1 cellular context compared by ENCODE assay signal in the genomic region with DNA sequence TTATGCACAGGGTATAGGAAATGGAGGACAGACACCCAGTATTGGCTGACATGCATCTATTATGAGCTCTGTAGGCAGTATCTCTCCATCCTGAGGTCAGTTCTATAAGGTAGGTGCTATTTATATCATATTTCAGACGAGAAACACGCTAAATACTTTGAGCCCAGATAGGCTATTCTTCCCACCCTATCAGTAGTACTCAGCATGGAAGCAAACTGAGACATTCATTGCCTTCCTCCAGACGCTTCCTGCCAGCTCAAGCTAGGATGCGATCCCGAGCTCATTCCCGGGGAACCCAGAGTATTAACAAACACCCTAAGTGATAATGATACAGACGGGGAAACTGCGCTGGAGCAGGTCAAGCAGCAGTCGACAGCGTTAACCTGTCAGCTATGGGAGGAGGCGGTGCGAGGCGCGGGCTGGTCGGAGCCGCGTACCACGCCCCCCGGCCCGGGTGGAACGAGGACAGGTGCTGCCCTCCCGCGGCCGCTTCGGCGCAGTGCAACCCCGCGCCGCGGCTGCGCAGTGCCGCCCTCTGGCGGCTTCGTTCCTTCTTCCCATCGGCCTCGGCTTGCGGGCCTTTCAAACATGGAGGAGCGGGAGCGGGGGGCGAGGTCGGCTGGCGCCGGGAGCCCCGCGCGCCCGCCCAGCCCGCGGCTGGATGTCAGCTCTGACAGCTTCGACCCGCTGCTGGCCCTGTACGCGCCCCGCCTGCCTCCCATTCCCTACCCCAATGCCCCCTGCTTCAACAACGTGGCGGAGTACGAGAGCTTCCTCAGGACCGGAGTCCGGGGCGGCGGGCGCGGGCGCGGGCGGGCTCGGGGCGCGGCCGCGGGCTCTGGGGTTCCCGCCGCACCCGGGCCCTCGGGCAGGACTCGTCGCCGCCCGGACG.
A peak's percentile ranks its signal among the peaks of the same experiment; 100 is the strongest.
TF ChIP-seq lines count a peak whose summit lies in the region.

A gene (plus strand): TSS at position 550 of the 892 bp plus-strand sequence. CDS start 39 bp downstream, at position 589.

TF ChIP-seq in HepG2, 621 proteins besides CTCF, POLR2A, EP300 and RAD21 (continued from another document and continues in another):
- TF ChIP-seq, protein P1, sequence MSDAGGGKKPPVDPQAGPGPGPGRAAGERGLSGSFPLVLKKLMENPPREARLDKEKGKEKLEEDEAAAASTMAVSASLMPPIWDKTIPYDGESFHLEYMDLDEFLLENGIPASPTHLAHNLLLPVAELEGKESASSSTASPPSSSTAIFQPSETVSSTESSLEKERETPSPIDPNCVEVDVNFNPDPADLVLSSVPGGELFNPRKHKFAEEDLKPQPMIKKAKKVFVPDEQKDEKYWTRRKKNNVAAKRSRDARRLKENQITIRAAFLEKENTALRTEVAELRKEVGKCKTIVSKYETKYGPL (CRISPR knock-in tag; IDR thresholded peaks at IDR 0.05), result no peak
- no peak for TF ChIP-seq FLYWCH1 (CRISPR knock-in tag; IDR thresholded peaks at IDR 0.05)
- no peak for TF ChIP-seq ZNF773 (CRISPR knock-in tag; IDR thresholded peaks at IDR 0.05; ENCODE audit: borderline replicate concordance)
- no peak for TF ChIP-seq ZNF335 (CRISPR knock-in tag; IDR thresholded peaks at IDR 0.05)
- TF ChIP-seq, protein P2, sequence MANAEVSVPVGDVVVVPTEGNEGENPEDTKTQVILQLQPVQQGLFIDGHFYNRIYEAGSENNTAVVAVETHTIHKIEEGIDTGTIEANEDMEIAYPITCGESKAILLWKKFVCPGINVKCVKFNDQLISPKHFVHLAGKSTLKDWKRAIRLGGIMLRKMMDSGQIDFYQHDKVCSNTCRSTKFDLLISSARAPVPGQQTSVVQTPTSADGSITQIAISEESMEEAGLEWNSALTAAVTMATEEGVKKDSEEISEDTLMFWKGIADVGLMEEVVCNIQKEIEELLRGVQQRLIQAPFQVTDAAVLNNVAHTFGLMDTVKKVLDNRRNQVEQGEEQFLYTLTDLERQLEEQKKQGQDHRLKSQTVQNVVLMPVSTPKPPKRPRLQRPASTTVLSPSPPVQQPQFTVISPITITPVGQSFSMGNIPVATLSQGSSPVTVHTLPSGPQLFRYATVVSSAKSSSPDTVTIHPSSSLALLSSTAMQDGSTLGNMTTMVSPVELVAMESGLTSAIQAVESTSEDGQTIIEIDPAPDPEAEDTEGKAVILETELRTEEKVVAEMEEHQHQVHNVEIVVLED (CRISPR knock-in tag; IDR thresholded peaks at IDR 0.05; ENCODE audit: borderline replicate concordance), result peak; percentile 48; the same call in 1 of the 2 replicates
- no peak for TF ChIP-seq KLF6 (CRISPR knock-in tag; IDR thresholded peaks at IDR 0.05)
- no peak for TF ChIP-seq ZNF207 (IDR thresholded peaks at IDR 0.05; ENCODE audit: borderline replicate concordance)
- TF ChIP-seq, protein P3, sequence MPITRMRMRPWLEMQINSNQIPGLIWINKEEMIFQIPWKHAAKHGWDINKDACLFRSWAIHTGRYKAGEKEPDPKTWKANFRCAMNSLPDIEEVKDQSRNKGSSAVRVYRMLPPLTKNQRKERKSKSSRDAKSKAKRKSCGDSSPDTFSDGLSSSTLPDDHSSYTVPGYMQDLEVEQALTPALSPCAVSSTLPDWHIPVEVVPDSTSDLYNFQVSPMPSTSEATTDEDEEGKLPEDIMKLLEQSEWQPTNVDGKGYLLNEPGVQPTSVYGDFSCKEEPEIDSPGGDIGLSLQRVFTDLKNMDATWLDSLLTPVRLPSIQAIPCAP (CRISPR knock-in tag; IDR thresholded peaks at IDR 0.05; ENCODE audit: low read depth), result no peak
- TF ChIP-seq AGO1 (IDR thresholded peaks at IDR 0.05; ENCODE audit: low read depth, low read length, poor library complexity, severe bottlenecking), result no peak
- peak; percentile 62 for TF ChIP-seq PHF8 (CRISPR knock-in tag; IDR thresholded peaks at IDR 0.05)
- 0 out of 2 replicates have a peak, but pooled peaks have one; percentile 8 for TF ChIP-seq BCL6 (CRISPR knock-in tag; IDR thresholded peaks at IDR 0.05)
- no peak for TF ChIP-seq ZNF460 (CRISPR knock-in tag; IDR thresholded peaks at IDR 0.05; ENCODE audit: borderline replicate concordance)
- peak; percentile 53 for TF ChIP-seq TAF15 (IDR thresholded peaks at IDR 0.05; ENCODE audit: low read depth, low read length, poor library complexity, severe bottlenecking)
- TF ChIP-seq, protein P4, sequence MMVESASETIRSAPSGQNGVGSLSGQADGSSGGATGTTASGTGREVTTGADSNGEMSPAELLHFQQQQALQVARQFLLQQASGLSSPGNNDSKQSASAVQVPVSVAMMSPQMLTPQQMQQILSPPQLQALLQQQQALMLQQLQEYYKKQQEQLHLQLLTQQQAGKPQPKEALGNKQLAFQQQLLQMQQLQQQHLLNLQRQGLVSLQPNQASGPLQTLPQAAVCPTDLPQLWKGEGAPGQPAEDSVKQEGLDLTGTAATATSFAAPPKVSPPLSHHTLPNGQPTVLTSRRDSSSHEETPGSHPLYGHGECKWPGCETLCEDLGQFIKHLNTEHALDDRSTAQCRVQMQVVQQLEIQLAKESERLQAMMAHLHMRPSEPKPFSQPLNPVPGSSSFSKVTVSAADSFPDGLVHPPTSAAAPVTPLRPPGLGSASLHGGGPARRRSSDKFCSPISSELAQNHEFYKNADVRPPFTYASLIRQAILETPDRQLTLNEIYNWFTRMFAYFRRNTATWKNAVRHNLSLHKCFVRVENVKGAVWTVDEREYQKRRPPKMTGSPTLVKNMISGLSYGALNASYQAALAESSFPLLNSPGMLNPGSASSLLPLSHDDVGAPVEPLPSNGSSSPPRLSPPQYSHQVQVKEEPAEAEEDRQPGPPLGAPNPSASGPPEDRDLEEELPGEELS (CRISPR knock-in tag; IDR thresholded peaks at IDR 0.05), result no peak
- TF ChIP-seq DMAP1 (CRISPR knock-in tag; IDR thresholded peaks at IDR 0.05), result peak; percentile 65
- TF ChIP-seq, protein P5, sequence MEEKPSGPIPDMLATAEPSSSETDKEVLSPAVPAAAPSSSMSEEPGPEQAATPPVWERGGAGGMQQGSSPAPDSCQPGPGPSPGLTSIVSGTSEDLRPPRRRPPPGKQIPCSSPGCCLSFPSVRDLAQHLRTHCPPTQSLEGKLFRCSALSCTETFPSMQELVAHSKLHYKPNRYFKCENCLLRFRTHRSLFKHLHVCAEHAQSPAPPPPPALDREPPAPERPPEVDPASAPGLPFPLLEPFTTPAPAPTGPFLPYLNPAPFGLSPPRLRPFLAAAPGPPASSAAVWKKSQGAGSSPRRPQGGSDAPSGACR (CRISPR knock-in tag; IDR thresholded peaks at IDR 0.05), result 0 out of 2 replicates have a peak, but pooled peaks have one; percentile 49
- no peak for TF ChIP-seq GLI4 (CRISPR knock-in tag; IDR thresholded peaks at IDR 0.05; ENCODE audit: borderline replicate concordance)
- 0 out of 2 replicates have a peak, but pooled peaks have one; percentile 41 for TF ChIP-seq YEATS2 (CRISPR knock-in tag; IDR thresholded peaks at IDR 0.05; ENCODE audit: borderline replicate concordance)
- no peak for TF ChIP-seq SIX1 (CRISPR knock-in tag; IDR thresholded peaks at IDR 0.05; ENCODE audit: borderline replicate concordance)
- TF ChIP-seq PLRG1 (conservative IDR thresholded peaks at IDR 0.05), result no peak
- TF ChIP-seq NAIF1 (CRISPR knock-in tag; IDR thresholded peaks at IDR 0.05; ENCODE audit: borderline replicate concordance), result no peak
- TF ChIP-seq, protein P6, sequence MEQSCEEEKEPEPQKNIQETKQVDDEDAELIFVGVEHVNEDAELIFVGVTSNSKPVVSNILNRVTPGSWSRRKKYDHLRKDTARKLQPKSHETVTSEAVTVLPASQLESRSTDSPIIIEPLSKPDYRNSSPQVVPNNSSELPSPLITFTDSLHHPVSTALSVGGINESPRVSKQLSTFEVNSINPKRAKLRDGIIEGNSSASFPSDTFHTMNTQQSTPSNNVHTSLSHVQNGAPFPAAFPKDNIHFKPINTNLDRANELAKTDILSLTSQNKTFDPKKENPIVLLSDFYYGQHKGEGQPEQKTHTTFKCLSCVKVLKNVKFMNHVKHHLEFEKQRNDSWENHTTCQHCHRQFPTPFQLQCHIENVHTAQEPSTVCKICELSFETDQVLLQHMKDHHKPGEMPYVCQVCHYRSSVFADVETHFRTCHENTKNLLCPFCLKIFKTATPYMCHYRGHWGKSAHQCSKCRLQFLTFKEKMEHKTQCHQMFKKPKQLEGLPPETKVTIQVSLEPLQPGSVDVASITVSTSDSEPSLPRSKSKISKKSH (CRISPR knock-in tag; IDR thresholded peaks at IDR 0.05; ENCODE audit: borderline replicate concordance), result no peak
- no peak for TF ChIP-seq SNRNP70 (IDR thresholded peaks at IDR 0.05; ENCODE audit: low read depth, low read length)
- peak; percentile 85 for TF ChIP-seq KLF9 (CRISPR knock-in tag; IDR thresholded peaks at IDR 0.05; ENCODE audit: low read depth)
- TF ChIP-seq ARHGAP35 (CRISPR knock-in tag; IDR thresholded peaks at IDR 0.05; ENCODE audit: borderline replicate concordance), result no peak
- TF ChIP-seq ZNF160 (CRISPR knock-in tag; IDR thresholded peaks at IDR 0.05), result peak; percentile 81; the same call in 1 of the 2 replicates
- no peak for TF ChIP-seq HHEX (CRISPR knock-in tag; IDR thresholded peaks at IDR 0.05)
- no peak for TF ChIP-seq ZNF235 (CRISPR knock-in tag; IDR thresholded peaks at IDR 0.05; ENCODE audit: borderline replicate concordance)
- TF ChIP-seq ZNF350 (CRISPR knock-in tag; IDR thresholded peaks at IDR 0.05; ENCODE audit: borderline replicate concordance, low read depth), result peak; percentile 60; the same call in 1 of the 2 replicates
- no peak for TF ChIP-seq NR2F6 (IDR thresholded peaks at IDR 0.05)
- TF ChIP-seq NR2F6 (CRISPR knock-in tag; IDR thresholded peaks at IDR 0.05), result no peak
- TF ChIP-seq ETV5 (CRISPR knock-in tag; IDR thresholded peaks at IDR 0.05; ENCODE audit: borderline replicate concordance), result peak; percentile 24; the same call in 1 of the 2 replicates
- TF ChIP-seq CCDC6 (CRISPR knock-in tag; IDR thresholded peaks at IDR 0.05), result no peak
- TF ChIP-seq DR1 (CRISPR knock-in tag; IDR thresholded peaks at IDR 0.05), result no peak
- TF ChIP-seq, protein P7, sequence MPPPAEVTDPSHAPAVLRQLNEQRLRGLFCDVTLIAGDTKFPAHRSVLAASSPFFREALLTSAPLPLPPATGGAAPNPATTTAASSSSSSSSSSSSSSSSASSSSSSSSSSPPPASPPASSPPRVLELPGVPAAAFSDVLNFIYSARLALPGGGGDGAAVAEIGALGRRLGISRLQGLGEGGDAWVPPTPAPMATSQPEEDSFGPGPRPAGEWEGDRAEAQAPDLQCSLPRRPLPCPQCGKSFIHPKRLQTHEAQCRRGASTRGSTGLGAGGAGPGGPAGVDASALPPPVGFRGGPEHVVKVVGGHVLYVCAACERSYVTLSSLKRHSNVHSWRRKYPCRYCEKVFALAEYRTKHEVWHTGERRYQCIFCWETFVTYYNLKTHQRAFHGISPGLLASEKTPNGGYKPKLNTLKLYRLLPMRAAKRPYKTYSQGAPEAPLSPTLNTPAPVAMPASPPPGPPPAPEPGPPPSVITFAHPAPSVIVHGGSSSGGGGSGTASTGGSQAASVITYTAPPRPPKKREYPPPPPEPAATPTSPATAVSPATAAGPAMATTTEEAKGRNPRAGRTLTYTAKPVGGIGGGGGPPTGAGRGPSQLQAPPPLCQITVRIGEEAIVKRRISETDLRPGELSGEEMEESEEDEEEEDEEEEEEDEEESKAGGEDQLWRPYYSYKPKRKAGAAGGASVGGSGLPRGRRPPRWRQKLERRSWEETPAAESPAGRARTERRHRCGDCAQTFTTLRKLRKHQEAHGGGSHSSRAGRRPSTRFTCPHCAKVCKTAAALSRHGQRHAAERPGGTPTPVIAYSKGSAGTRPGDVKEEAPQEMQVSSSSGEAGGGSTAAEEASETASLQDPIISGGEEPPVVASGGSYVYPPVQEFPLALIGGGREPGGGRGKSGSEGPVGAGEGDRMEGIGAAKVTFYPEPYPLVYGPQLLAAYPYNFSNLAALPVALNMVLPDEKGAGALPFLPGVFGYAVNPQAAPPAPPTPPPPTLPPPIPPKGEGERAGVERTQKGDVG (CRISPR knock-in tag; IDR thresholded peaks at IDR 0.05; ENCODE audit: borderline replicate concordance), result no peak
- TF ChIP-seq ZFAT (CRISPR knock-in tag; conservative IDR thresholded peaks at IDR 0.05), result no peak
- peak; percentile 38; the same call in 1 of the 2 replicates for TF ChIP-seq CC2D1A (CRISPR knock-in tag; IDR thresholded peaks at IDR 0.05)
- TF ChIP-seq RFX1 (IDR thresholded peaks at IDR 0.05), result no peak
- peak; percentile 42; the same call in 1 of the 2 replicates for TF ChIP-seq ZNF772 (CRISPR knock-in tag; IDR thresholded peaks at IDR 0.05)
- TF ChIP-seq, protein P8, sequence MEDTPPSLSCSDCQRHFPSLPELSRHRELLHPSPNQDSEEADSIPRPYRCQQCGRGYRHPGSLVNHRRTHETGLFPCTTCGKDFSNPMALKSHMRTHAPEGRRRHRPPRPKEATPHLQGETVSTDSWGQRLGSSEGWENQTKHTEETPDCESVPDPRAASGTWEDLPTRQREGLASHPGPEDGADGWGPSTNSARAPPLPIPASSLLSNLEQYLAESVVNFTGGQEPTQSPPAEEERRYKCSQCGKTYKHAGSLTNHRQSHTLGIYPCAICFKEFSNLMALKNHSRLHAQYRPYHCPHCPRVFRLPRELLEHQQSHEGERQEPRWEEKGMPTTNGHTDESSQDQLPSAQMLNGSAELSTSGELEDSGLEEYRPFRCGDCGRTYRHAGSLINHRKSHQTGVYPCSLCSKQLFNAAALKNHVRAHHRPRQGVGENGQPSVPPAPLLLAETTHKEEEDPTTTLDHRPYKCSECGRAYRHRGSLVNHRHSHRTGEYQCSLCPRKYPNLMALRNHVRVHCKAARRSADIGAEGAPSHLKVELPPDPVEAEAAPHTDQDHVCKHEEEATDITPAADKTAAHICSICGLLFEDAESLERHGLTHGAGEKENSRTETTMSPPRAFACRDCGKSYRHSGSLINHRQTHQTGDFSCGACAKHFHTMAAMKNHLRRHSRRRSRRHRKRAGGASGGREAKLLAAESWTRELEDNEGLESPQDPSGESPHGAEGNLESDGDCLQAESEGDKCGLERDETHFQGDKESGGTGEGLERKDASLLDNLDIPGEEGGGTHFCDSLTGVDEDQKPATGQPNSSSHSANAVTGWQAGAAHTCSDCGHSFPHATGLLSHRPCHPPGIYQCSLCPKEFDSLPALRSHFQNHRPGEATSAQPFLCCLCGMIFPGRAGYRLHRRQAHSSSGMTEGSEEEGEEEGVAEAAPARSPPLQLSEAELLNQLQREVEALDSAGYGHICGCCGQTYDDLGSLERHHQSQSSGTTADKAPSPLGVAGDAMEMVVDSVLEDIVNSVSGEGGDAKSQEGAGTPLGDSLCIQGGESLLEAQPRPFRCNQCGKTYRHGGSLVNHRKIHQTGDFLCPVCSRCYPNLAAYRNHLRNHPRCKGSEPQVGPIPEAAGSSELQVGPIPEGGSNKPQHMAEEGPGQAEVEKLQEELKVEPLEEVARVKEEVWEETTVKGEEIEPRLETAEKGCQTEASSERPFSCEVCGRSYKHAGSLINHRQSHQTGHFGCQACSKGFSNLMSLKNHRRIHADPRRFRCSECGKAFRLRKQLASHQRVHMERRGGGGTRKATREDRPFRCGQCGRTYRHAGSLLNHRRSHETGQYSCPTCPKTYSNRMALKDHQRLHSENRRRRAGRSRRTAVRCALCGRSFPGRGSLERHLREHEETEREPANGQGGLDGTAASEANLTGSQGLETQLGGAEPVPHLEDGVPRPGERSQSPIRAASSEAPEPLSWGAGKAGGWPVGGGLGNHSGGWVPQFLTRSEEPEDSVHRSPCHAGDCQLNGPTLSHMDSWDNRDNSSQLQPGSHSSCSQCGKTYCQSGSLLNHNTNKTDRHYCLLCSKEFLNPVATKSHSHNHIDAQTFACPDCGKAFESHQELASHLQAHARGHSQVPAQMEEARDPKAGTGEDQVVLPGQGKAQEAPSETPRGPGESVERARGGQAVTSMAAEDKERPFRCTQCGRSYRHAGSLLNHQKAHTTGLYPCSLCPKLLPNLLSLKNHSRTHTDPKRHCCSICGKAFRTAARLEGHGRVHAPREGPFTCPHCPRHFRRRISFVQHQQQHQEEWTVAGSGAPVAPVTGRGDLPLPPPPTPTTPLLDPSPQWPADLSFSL (CRISPR knock-in tag; IDR thresholded peaks at IDR 0.05), result no peak
- no peak for TF ChIP-seq ZNF296 (CRISPR knock-in tag; conservative IDR thresholded peaks at IDR 0.05)
- TF ChIP-seq ZNF550 (CRISPR knock-in tag; IDR thresholded peaks at IDR 0.05; ENCODE audit: borderline replicate concordance), result no peak
- no peak for TF ChIP-seq MTF2 (CRISPR knock-in tag; IDR thresholded peaks at IDR 0.05; ENCODE audit: borderline replicate concordance)
- no peak for TF ChIP-seq HIVEP1 (CRISPR knock-in tag; IDR thresholded peaks at IDR 0.05)
- no peak for TF ChIP-seq ZNF547 (CRISPR knock-in tag; IDR thresholded peaks at IDR 0.05)
